24 cellular contexts compared by ENCODE assay signal in genomic region chr2:200330351-200331120, GRCh38. TPM values are rescaled to one million over a fixed set of nuclear protein-coding genes. Genes with fewer than 3 reads are reported as not detected.
DNase-seq lines count a peak whose midpoint lies in the region; ATAC-seq and TF ChIP-seq lines count a peak whose summit lies in the region.
"Had no signal": no experiment of that assay in that cellular context is flagged by ENCODE, and none has a peak within 500 bp of the region (broad histone marks: within the 10 kb centered on the region; RNA-seq: fewer than 3 reads in every experiment).

No MANE protein-coding gene starts in this region.

- TF ChIP-seq EP300 in transverse colon (IDR thresholded peaks at IDR 0.05; ENCODE audit: low read depth) = no peak

- H3K36me3 ChIP-seq in OCI-LY7 (ENCODE audit: insufficient read depth, low read length) = no peaks in the 10 kb centered on the region
- H3K36me3 ChIP-seq in transverse colon = no peaks in the 10 kb centered on the region
- H3K36me3 ChIP-seq: ascending aorta, tibial nerve had no signal

- no peaks in the 10 kb centered on the region for H4K20me1 ChIP-seq in OCI-LY7 (ENCODE audit: insufficient read depth, low read length)

- CTCF ChIA-PET in OCI-LY7 (lab: Charles Lee; ENCODE audit: unreplicated experiment) = no interaction called here

- H3K27ac ChIP-seq in OCI-LY7 (ENCODE audit: low read depth, low read length, poor library complexity, severe bottlenecking) = no peak overlapping the region
- H3K27ac ChIP-seq in transverse colon = no peak overlapping the region
- H3K27ac ChIP-seq: C4-2B, RWPE1, SK-N-MC had no signal

- H3K4me3 ChIP-seq in OCI-LY7 (ENCODE audit: low read depth, low read length, poor library complexity, severe bottlenecking) (no peak overlapping the region), retinal pigment epithelial cell (ENCODE audit: low read length) (no peak overlapping the region), transverse colon (no peak overlapping the region)
- H3K4me3 ChIP-seq: ascending aorta, SK-N-MC, tibial nerve had no signal

- no peaks in the 10 kb centered on the region for H3K9me2 ChIP-seq in OCI-LY7 (ENCODE audit: insufficient read depth, low read length)

- BruUV-seq in OCI-LY7 (replicated peaks; lab: Mats Ljungman, UMichigan) = no TSS peak

- no peak for TF ChIP-seq CTCF in OCI-LY7 (conservative IDR thresholded peaks at IDR 0.05; ENCODE audit: low read length)
- TF ChIP-seq CTCF in retinal pigment epithelial cell (conservative IDR thresholded peaks at IDR 0.05; ENCODE audit: low read depth, low read length) = no peak
- no peak for TF ChIP-seq CTCF in transverse colon (IDR thresholded peaks at IDR 0.05)

- POLR2A ChIA-PET in OCI-LY7 (lab: Charles Lee) = interaction anchor here (0.6 kb wide), 1 partner anchor 144 kb away, joined by 3 read pairs; no protein-coding TSS in a partner anchor

- H3K27me3 ChIP-seq in transverse colon = no peaks in the 10 kb centered on the region
- H3K27me3 ChIP-seq: ascending aorta, tibial nerve had no signal

- H3K79me2 ChIP-seq in OCI-LY7 (ENCODE audit: insufficient read depth, low read depth, low read length) = no peaks in the 10 kb centered on the region

- no peak for TF ChIP-seq POLR2A in transverse colon (IDR thresholded peaks at IDR 0.05)

- ATAC-seq in GM18511 (IDR thresholded peaks at IDR 0.05; ENCODE audit: unreplicated experiment) (peak; percentile 51), Right ventricle myocardium superior (ENCODE audit: poor library complexity) (peak; percentile 72), GM19463 (IDR thresholded peaks at IDR 0.05; ENCODE audit: unreplicated experiment) (no peak)
- ATAC-seq: activated CD8-positive, alpha-beta T cell treated with anti-CD3 and anti-CD28 coated beads for 36 hours had no signal

- H2AFZ ChIP-seq in OCI-LY7 (ENCODE audit: low read length) = no peak overlapping the region

- peak overlapping the region; percentile 31; the same call in 1 of the 2 replicates for H3K4me2 ChIP-seq in OCI-LY7 (ENCODE audit: low read length)

- in situ Hi-C loops in transverse colon (cut with MboI; ENCODE audit: low pct_ligation_motif_present in 1 of 4, low pct_unique_long_range_greater_than_20kb in 1 of 4, low sequenced_read_pairs in 3 of 4) = no loop called here

- peaks cover 11% of the 10 kb centered on the region for H3K4me1 ChIP-seq in OCI-LY7 (ENCODE audit: insufficient read depth, low read length, poor library complexity, severe bottlenecking)
- peaks cover 0 to 11% (median 3%) of the 10 kb centered on the region in 4 donors for H3K4me1 ChIP-seq in transverse colon

- WGBS in transverse colon (ENCODE audit: low coverage in 1 of 2), 2 donors = 45 to 64% methylated on average over 3 to 5 of the region's 5 CpGs

- DNase-seq in OCI-LY7 (ENCODE audit: low spot score) (no peak), Right ventricle myocardium superior (no peak), retinal pigment epithelial cell (ENCODE audit: low read depth) (peak; percentile 73), transverse colon (no peak), hippocampal formation (lab: John Stamatoyannopoulos, UW) (no peak)
- DNase-seq: activated CD4-positive, alpha-beta T cell treated with anti-CD3 and anti-CD28 coated beads for 1 hour; activated CD8-positive, alpha-beta T cell treated with anti-CD3 and anti-CD28 coated beads for 36 hours; activated naive CD8-positive, alpha-beta T cell treated with anti-CD3 and anti-CD28 coated beads, Interleukin-2, amount 10 ng/mL, durations not matched to agents 7 days and 5 days; cerebellar nuclear complex; H7; naive B cell; NCI-H1105; NCI-H1930; NCI-H2227 treated with DMSO at 0.1 percent for 48 hours; NCI-H748 treated with DMSO at 0.1 percent for 48 hours; stimulated activated CD4-positive, alpha-beta T cell treated with anti-CD3 and anti-CD28 coated beads, Interleukin-2, amount 100 ng/mL, for 48 hours; T-helper 2 cell had no signal

- intact Hi-C loops in OCI-LY7 (cut with micrococcal nuclease; ENCODE audit: unreplicated experiment) (no loop called here), Right ventricle myocardium superior (cut with DNase I) (no loop called here), transverse colon (cut with DNase I; ENCODE audit: low total_unique reads) (no loop called here)

- H3K9me3 ChIP-seq in OCI-LY7 (ENCODE audit: low read length) = no peaks in the 10 kb centered on the region
- no peaks in the 10 kb centered on the region for H3K9me3 ChIP-seq in transverse colon
- H3K9me3 ChIP-seq: ascending aorta, tibial nerve had no signal

RNA-seq across cellular contexts. Expression of gene SPATS2L, which starts 24.0 kb away (rescaled TPM):
- total RNA-seq in OCI-LY7 (2014; rRNA removed; shearing (Covaris generic)) = 5.2 and 8.4 TPM in 2 replicates
- 3.1 and 6.1 TPM in 2 replicates for total RNA-seq in OCI-LY7 (2022)
- total RNA-seq in Right ventricle myocardium superior = 71.1 TPM
- 100 to 1,000 TPM in 3 of 4 donors, 10 to 100 TPM in 1; 33.4 to 236 (median 159) TPM for total RNA-seq in transverse colon
